Comparison of ENCODE assay signal across 17 cellular contexts in the genomic region with DNA sequence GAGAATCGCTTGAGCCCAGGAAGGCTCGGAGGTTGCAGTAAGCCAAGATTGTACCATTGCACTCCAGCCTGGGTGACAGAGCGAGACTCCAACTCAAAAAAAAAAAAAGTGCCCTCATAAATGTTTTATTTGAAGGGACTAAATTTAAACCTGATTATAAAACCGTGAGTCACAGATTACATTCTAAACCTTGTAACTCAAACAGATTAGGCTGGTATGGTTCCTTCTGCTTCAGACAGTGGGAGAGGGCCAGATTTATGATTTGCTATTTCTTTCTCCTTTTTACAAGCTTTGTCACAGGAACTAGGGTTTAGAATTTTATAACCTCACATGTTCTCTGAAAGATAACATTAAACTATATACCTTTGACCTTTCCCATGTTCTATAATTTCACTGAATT.
"Had no signal": no experiment of that assay in that cellular context is flagged by ENCODE, and none has a peak within 500 bp of the region (broad histone marks: within the 10 kb centered on the region; RNA-seq: fewer than 3 reads in every experiment).

No MANE protein-coding gene starts in this region.

- H3K9me3 ChIP-seq: right atrium auricular region, sigmoid colon, testis, tibial nerve had no signal

- H3K4me3 ChIP-seq: right atrium auricular region, sigmoid colon, skin epidermis, testis, tibial nerve had no signal

- ATAC-seq: esophagus mucosa; naive thymus-derived CD4-positive, alpha-beta T cell; stimulated activated naive B cell treated with anti-CD40 and anti-IgM and Interleukin-4, amounts not matched to agents 10 μg/mL and 1 μg/mL and 100 μg/mL, for 72 hours; stimulated activated naive CD8-positive, alpha-beta T cell treated with anti-CD3 and anti-CD28 coated beads, Interleukin-15, amount 100 ng/mL, for 72 hours had no signal

- FAIRE-seq: endometrium, frontal cortex, keratinocyte had no signal

- DNase-seq: effector memory CD4-positive, alpha-beta T cell; immature natural killer cell; mesendoderm; naive thymus-derived CD4-positive, alpha-beta T cell; sigmoid colon; stimulated activated CD4-positive, alpha-beta T cell treated with anti-CD3 and anti-CD28 coated beads, Interleukin-2, amount 100 ng/mL, for 24 hours; stimulated activated CD4-positive, alpha-beta T cell treated with anti-CD3 and anti-CD28 coated beads, Interleukin-4, amount 100 ng/mL, for 4 hours; stimulated activated naive B cell treated with anti-CD40 and anti-IgM and Interleukin-4, amounts not matched to agents 10 μg/mL and 1 μg/mL and 100 μg/mL, for 72 hours; stimulated activated naive CD8-positive, alpha-beta T cell treated with anti-CD3 and anti-CD28 coated beads, Interleukin-15, amount 100 ng/mL, for 72 hours; testis had no signal

- H3K36me3 ChIP-seq: right atrium auricular region, sigmoid colon, tibial nerve had no signal

- H3K4me1 ChIP-seq: right atrium auricular region, testis, tibial nerve had no signal
